In genomic region chr7:124790645-124791044, GRCh38 we compare ENCODE assay signal across 24 cellular contexts. TPM values are rescaled to one million over a fixed set of nuclear protein-coding genes. Genes with fewer than 3 reads are reported as not detected.
DNase-seq lines count a peak whose midpoint lies in the region; ATAC-seq and TF ChIP-seq lines count a peak whose summit lies in the region.
"Had no signal": no experiment of that assay in that cellular context is flagged by ENCODE, and none has a peak within 500 bp of the region (broad histone marks: within the 10 kb centered on the region; RNA-seq: fewer than 3 reads in every experiment).

No MANE protein-coding gene starts in this region.

- peak overlapping the region; percentile 27; the same call in 1 of the 2 replicates for H3K27ac Mint-ChIP-seq in HFFc6
- H3K27ac Mint-ChIP-seq: CD8-positive, alpha-beta T cell; dendritic cell treated with granulocyte-macrophage colony-stimulating factor and Interleukin-4, amounts not matched to agents 40 ng/mL and 50 ng/mL, for 4 days; mesothelial cell of epicardium; nephron; stimulated activated effector memory CD8-positive, alpha-beta T cell treated with anti-CD3 and anti-CD28 coated beads, Interleukin-12 subunit alpha, Interleukin-12 subunit beta, amount 100 ng/mL, for 72 hours had no signal

- H3K36me3 ChIP-seq in OCI-LY3 (replicated peaks; ENCODE audit: low read depth, low read length) (no peaks in the 10 kb centered on the region), mesenchymal stem cell (ENCODE audit: control insufficient read depth in 1 of 2, insufficient read depth in 2 of 2, low read depth in 1 of 2, low read length in 2 of 2) (no peaks in the 10 kb centered on the region)

- H4K20me1 ChIP-seq in OCI-LY3 (ENCODE audit: insufficient read depth, low read length): no peaks in the 10 kb centered on the region

- no peak overlapping the region for H2BK15ac ChIP-seq in mesenchymal stem cell (ENCODE audit: low read depth, poor library complexity, severe bottlenecking)

- 90% methylated on average over 4 of the region's 6 CpGs for WGBS in mesenchymal stem cell

- peaks cover 12% of the 10 kb centered on the region; the same call in 1 of the 2 replicates for H3K4me1 Mint-ChIP-seq in HFFc6 (ENCODE audit: low read depth)
- H3K4me1 Mint-ChIP-seq: nephron; stimulated activated effector memory CD8-positive, alpha-beta T cell treated with anti-CD3 and anti-CD28 coated beads, Interleukin-12 subunit alpha, Interleukin-12 subunit beta, amount 100 ng/mL, for 72 hours had no signal

- no peak overlapping the region for H3K14ac ChIP-seq in mesenchymal stem cell (ENCODE audit: low read length in 2 of 2)

- H3K4me1 ChIP-seq in OCI-LY3 (ENCODE audit: low read length) (no peaks in the 10 kb centered on the region), mesenchymal stem cell (ENCODE audit: control insufficient read depth, insufficient read depth, low read depth, low read length) (no peaks in the 10 kb centered on the region)
- H3K4me1 ChIP-seq: testis had no signal

- H4K8ac ChIP-seq in mesenchymal stem cell (ENCODE audit: low read length): peak overlapping the region; percentile 60

- H3K27me3 ChIP-seq in OCI-LY3 (ENCODE audit: low read depth, low read length) (no peaks in the 10 kb centered on the region), mesenchymal stem cell (ENCODE audit: control insufficient read depth in 1 of 2, insufficient read depth in 1 of 2, low read length in 2 of 2) (no peaks in the 10 kb centered on the region)
- H3K27me3 ChIP-seq: testis had no signal

- H3K36me3 Mint-ChIP-seq in HFFc6 (ENCODE audit: low read depth): no peaks in the 10 kb centered on the region
- H3K36me3 Mint-ChIP-seq: CD8-positive, alpha-beta T cell; mesothelial cell of epicardium; stimulated activated effector memory CD8-positive, alpha-beta T cell treated with anti-CD3 and anti-CD28 coated beads, Interleukin-12 subunit alpha, Interleukin-12 subunit beta, amount 100 ng/mL, for 72 hours had no signal

- TF ChIP-seq CTCF in HFFc6 (IDR thresholded peaks at IDR 0.05) (no peak), OCI-LY3 (IDR thresholded peaks at IDR 0.05; ENCODE audit: low read depth, low read length) (no peak)

- no peaks in the 10 kb centered on the region for H3K9me3 Mint-ChIP-seq in HFFc6
- H3K9me3 Mint-ChIP-seq: CD8-positive, alpha-beta T cell; dendritic cell treated with granulocyte-macrophage colony-stimulating factor and Interleukin-4, amounts not matched to agents 40 ng/mL and 50 ng/mL, for 4 days; nephron had no signal

- H2BK5ac ChIP-seq in mesenchymal stem cell (ENCODE audit: low read depth, low read length, poor library complexity, severe bottlenecking): no peak overlapping the region

- H3K4me2 ChIP-seq in OCI-LY3 (ENCODE audit: low read length) (peak overlapping the region; percentile 32; the same call in 1 of the 2 replicates), mesenchymal stem cell (ENCODE audit: low read length, poor library complexity, severe bottlenecking) (no peak overlapping the region)

- H2AK5ac ChIP-seq in mesenchymal stem cell (ENCODE audit: low read length, severe bottlenecking): no peak overlapping the region

- DNase-seq in HFFc6 (no peak), mesenchymal stem cell (no peak), DMS 273 (lab: John Stamatoyannopoulos, UW; ENCODE audit: unreplicated experiment) (no peak), NCI-H146 treated with DMSO at 0.1 percent for 48 hours (lab: John Stamatoyannopoulos, UW; ENCODE audit: unreplicated experiment) (no peak), DMS153 treated with DMSO at 0.1 percent for 48 hours (lab: John Stamatoyannopoulos, UW; ENCODE audit: unreplicated experiment) (no peak)
- DNase-seq: activated CD4-positive, alpha-beta T cell treated with anti-CD3 and anti-CD28 coated beads, Interleukin-2, amount 50 U/mL, for 1 hour; activated CD8-positive, alpha-beta memory T cell treated with anti-CD3 and anti-CD28 coated beads, Interleukin-2, amount 50 U/mL, for 4 hours; activated effector memory CD4-positive, alpha-beta T cell treated with Interleukin-2 at 50 U/mL for 16 hours; CD8-positive, alpha-beta T cell; DND-41; NCI-H1105 treated with DMSO at 0.1 percent for 48 hours; NCI-H524; posterior cingulate gyrus; SIG-M5; testis had no signal

- H3K4me3 ChIP-seq in OCI-LY3 (ENCODE audit: low read length): no peak overlapping the region
- H3K4me3 ChIP-seq in mesenchymal stem cell (ENCODE audit: insufficient read depth in 1 of 2, low read depth in 1 of 2, low read length in 2 of 2): peak overlapping the region in 1 of 2 experiments; percentile 70
- H3K4me3 ChIP-seq: testis had no signal

- H2BK120ac ChIP-seq in mesenchymal stem cell (ENCODE audit: low read depth, low read length): no peak overlapping the region

- no peak overlapping the region for H3K4ac ChIP-seq in mesenchymal stem cell (ENCODE audit: low read depth in 1 of 2, low read length in 2 of 2)

- peak overlapping the region; percentile 78 for H3K4me3 Mint-ChIP-seq in HFFc6
- H3K4me3 Mint-ChIP-seq: CD8-positive, alpha-beta T cell; dendritic cell treated with granulocyte-macrophage colony-stimulating factor and Interleukin-4, amounts not matched to agents 40 ng/mL and 50 ng/mL, for 4 days; mesothelial cell of epicardium; nephron; stimulated activated effector memory CD8-positive, alpha-beta T cell treated with anti-CD3 and anti-CD28 coated beads, Interleukin-12 subunit alpha, Interleukin-12 subunit beta, amount 100 ng/mL, for 72 hours had no signal

- H3K9ac ChIP-seq in OCI-LY3 (ENCODE audit: low read length) (no peak overlapping the region), mesenchymal stem cell (ENCODE audit: low read length) (peak overlapping the region; percentile 61)

- no peak overlapping the region for H3K27ac ChIP-seq in OCI-LY3 (ENCODE audit: low read length)
- no peak overlapping the region for H3K27ac ChIP-seq in mesenchymal stem cell (ENCODE audit: low read length, poor library complexity, severe bottlenecking)
- H3K27ac ChIP-seq: testis had no signal

- no peak overlapping the region for H2AFZ ChIP-seq in OCI-LY3 (ENCODE audit: low read depth, low read length)
- H2AFZ ChIP-seq in mesenchymal stem cell (ENCODE audit: low read depth, low read length): no peak overlapping the region

- no peaks in the 10 kb centered on the region for H3K9me3 ChIP-seq in OCI-LY3 (ENCODE audit: insufficient read depth, low read length)
- H3K9me3 ChIP-seq in mesenchymal stem cell (ENCODE audit: control insufficient read depth, low read length): no peaks in the 10 kb centered on the region
- H3K9me3 ChIP-seq: testis had no signal

- H3K79me1 ChIP-seq in mesenchymal stem cell (replicated peaks; ENCODE audit: low read length, poor library complexity, severe bottlenecking): no peaks in the 10 kb centered on the region

- H3K79me2 ChIP-seq in OCI-LY3 (ENCODE audit: low read length): no peaks in the 10 kb centered on the region

- no peak overlapping the region for H2BK12ac ChIP-seq in mesenchymal stem cell (ENCODE audit: low read length in 2 of 2)

- H3K27me3 Mint-ChIP-seq in HFFc6 (ENCODE audit: insufficient read depth): peaks cover 6% of the 10 kb centered on the region; the same call in 1 of the 2 replicates

- H3K23ac ChIP-seq in mesenchymal stem cell (ENCODE audit: low read length in 2 of 2): no peak overlapping the region

- ATAC-seq in GM18502 (IDR thresholded peaks at IDR 0.05; ENCODE audit: poor library complexity, unreplicated experiment) (peak; percentile 53), HG03565 (IDR thresholded peaks at IDR 0.05; ENCODE audit: unreplicated experiment) (no peak)
- ATAC-seq: CD8-positive, alpha-beta T cell; stimulated activated effector memory CD8-positive, alpha-beta T cell treated with anti-CD3 and anti-CD28 coated beads, Interleukin-12 subunit alpha, Interleukin-12 subunit beta, amount 100 ng/mL, for 72 hours had no signal

- H3K18ac ChIP-seq in mesenchymal stem cell (ENCODE audit: low read depth in 1 of 2, low read length in 2 of 2): no peak overlapping the region

- no peak overlapping the region for H4K91ac ChIP-seq in mesenchymal stem cell (ENCODE audit: low read length)

RNA-seq across cellular contexts. Expression of gene GPR37, which starts 25.1 kb away (rescaled TPM):
- total RNA-seq in HFFc6 (2021; fragmentation: NEBNext Ultra II Directional; extraction: Animal tissue kit (Norgen Biotek cat#: 25700)): not detected
- polyA plus RNA-seq in mesenchymal stem cell (2013, experiment 1 of 2): 34.8 TPM
- polyA plus RNA-seq in mesenchymal stem cell (2013, experiment 2 of 2): 36.3 TPM
- total RNA-seq: CD8-positive, alpha-beta T cell; OCI-LY7; T-helper 1 cell treated with Interleukin-12 subunit alpha and Interleukin-12 subunit beta and Interleukin-4 antibody, amounts not matched to agents 30 ng/mL and 1 ng/mL, for 36 hours had no signal
